In genomic region chr16:56413381-56413780, GRCh38 we compare ENCODE assay signal across 33 cellular contexts.
"Had no signal": no experiment of that assay in that cellular context is flagged by ENCODE, and none has a peak within 500 bp of the region (broad histone marks: within the 10 kb centered on the region; RNA-seq: fewer than 3 reads in every experiment).

No MANE protein-coding gene starts in this region.

- H3K4me3 ChIP-seq: cardiac muscle cell, MG63, PC-9 had no signal

- H3K27ac Mint-ChIP-seq: activated CD4-positive, alpha-beta T cell treated with anti-CD3 and anti-CD28 coated beads, Interleukin-2, amount 10 ng/mL, durations not matched to agents 24 days and 14 days; activated CD8-positive, alpha-beta T cell treated with anti-CD3 and anti-CD28 coated beads for 36 hours; activated naive CD4-positive, alpha-beta T cell treated with anti-CD3 and anti-CD28 coated beads for 36 hours; activated naive CD4-positive, alpha-beta T cell treated with anti-CD3 and anti-CD28 coated beads, Interleukin-2, amount 50 U/mL, for 72 hours; activated T-helper 1 cell treated with anti-CD3 and anti-CD28 coated beads, Interleukin-12 subunit alpha, Interleukin-12 subunit beta, Interleukin-2, Interleukin-4 antibody, amounts not matched to agents 30 ng/mL and 10 ng/mL and 1 ng/mL, durations not matched to agents 14 hours and 24 hours and 36 hours had no signal

- H3K9me3 ChIP-seq: MG63 had no signal

- H3K27ac ChIP-seq: brain microvascular endothelial cell, cardiac muscle cell, PC-9, RWPE1, WERI-Rb-1 had no signal

- H3K4me2 ChIP-seq: PC-9 had no signal

- H3K27me3 Mint-ChIP-seq: activated CD4-positive, alpha-beta T cell treated with anti-CD3 and anti-CD28 coated beads, Interleukin-2, amount 10 ng/mL, durations not matched to agents 24 days and 14 days; activated CD8-positive, alpha-beta T cell treated with anti-CD3 and anti-CD28 coated beads for 36 hours; central memory CD8-positive, alpha-beta T cell had no signal

- DNase-seq: activated CD4-positive, alpha-beta T cell treated with anti-CD3 and anti-CD28 coated beads, Interleukin-2, amount 10 ng/mL, durations not matched to agents 24 days and 14 days; activated CD4-positive, alpha-beta T cell treated with anti-CD3 and anti-CD28 coated beads, Interleukin-2, amount 50 U/mL, for 4 hours; activated CD8-positive, alpha-beta T cell treated with anti-CD3 and anti-CD28 coated beads for 36 hours; activated gamma-delta T cell treated with Interleukin-2 at 50 U/mL for 16 hours; activated naive CD4-positive, alpha-beta T cell treated with anti-CD3 and anti-CD28 coated beads for 36 hours; activated T-cell treated with anti-CD3 and anti-CD28 coated beads, Interleukin-2, amount 50 U/mL, for 1 hour; aorta; brain microvascular endothelial cell; Karpas-422; KBM-7; MG63; NCI-H1105; NCI-H1417 treated with DMSO at 0.1 percent for 48 hours; NCI-H1694; NCI-H1930; NCI-H2081 treated with DMSO at 0.1 percent for 48 hours; NCI-H226; NCI-H446 treated with DMSO at 0.1 percent for 48 hours; NCI-H524; NCI-H69; PC-9; SIG-M5; T-helper 1 cell; T-helper 2 cell; T-helper 9 cell; WERI-Rb-1 had no signal

- H3K27me3 ChIP-seq: brain microvascular endothelial cell, cardiac muscle cell, MG63 had no signal

- H2AFZ ChIP-seq: PC-9 had no signal

- ATAC-seq: activated CD8-positive, alpha-beta T cell treated with anti-CD3 and anti-CD28 coated beads for 36 hours; activated naive CD4-positive, alpha-beta T cell treated with anti-CD3 and anti-CD28 coated beads, Interleukin-2, amount 50 U/mL, for 72 hours; Right ventricle myocardium inferior; SK-N-SH treated with all-trans-retinoic acid at 6 μM for 48 hours had no signal

- H3K4me3 Mint-ChIP-seq: activated CD4-positive, alpha-beta T cell treated with anti-CD3 and anti-CD28 coated beads, Interleukin-2, amount 10 ng/mL, durations not matched to agents 24 days and 14 days; activated CD8-positive, alpha-beta T cell treated with anti-CD3 and anti-CD28 coated beads for 36 hours; activated naive CD4-positive, alpha-beta T cell treated with anti-CD3 and anti-CD28 coated beads for 36 hours; activated T-helper 1 cell treated with anti-CD3 and anti-CD28 coated beads, Interleukin-12 subunit alpha, Interleukin-12 subunit beta, Interleukin-2, Interleukin-4 antibody, amounts not matched to agents 30 ng/mL and 10 ng/mL and 1 ng/mL, durations not matched to agents 14 hours and 24 hours and 36 hours; central memory CD8-positive, alpha-beta T cell had no signal

- H3K9me3 Mint-ChIP-seq: activated CD4-positive, alpha-beta T cell treated with anti-CD3 and anti-CD28 coated beads, Interleukin-2, amount 10 ng/mL, durations not matched to agents 24 days and 14 days; activated CD8-positive, alpha-beta T cell treated with anti-CD3 and anti-CD28 coated beads for 36 hours; activated naive CD4-positive, alpha-beta T cell treated with anti-CD3 and anti-CD28 coated beads for 36 hours; activated naive CD4-positive, alpha-beta T cell treated with anti-CD3 and anti-CD28 coated beads, Interleukin-2, amount 50 U/mL, for 72 hours; activated T-helper 1 cell treated with anti-CD3 and anti-CD28 coated beads, Interleukin-12 subunit alpha, Interleukin-12 subunit beta, Interleukin-2, Interleukin-4 antibody, amounts not matched to agents 30 ng/mL and 10 ng/mL and 1 ng/mL, durations not matched to agents 14 hours and 24 hours and 36 hours; central memory CD8-positive, alpha-beta T cell had no signal

- H3K36me3 ChIP-seq: brain microvascular endothelial cell had no signal

- H3K36me3 Mint-ChIP-seq: activated naive CD4-positive, alpha-beta T cell treated with anti-CD3 and anti-CD28 coated beads, Interleukin-2, amount 50 U/mL, for 72 hours had no signal
